ENCODE assay signal across 19 cellular contexts in the genomic region with DNA sequence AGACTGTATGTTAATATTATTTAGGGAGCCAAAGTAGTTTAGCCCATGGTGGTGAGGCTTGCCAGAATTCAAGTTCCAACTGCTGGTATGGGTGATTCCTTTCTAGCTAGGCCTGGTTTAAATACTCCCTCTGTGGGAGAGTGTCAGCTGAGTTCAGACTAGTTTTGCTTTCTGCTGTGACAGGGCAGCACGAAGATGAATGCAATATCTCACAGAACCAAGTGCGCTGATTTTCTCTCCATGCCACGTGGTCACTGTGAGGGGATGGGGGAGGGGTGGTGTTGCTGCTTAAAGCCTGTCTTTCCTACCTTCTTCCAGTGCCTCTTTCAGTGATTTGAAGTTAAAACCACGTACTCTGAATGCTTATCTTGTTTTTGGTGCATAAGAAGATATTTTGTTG.
"Had no signal": no experiment of that assay in that cellular context is flagged by ENCODE, and none has a peak within 500 bp of the region (broad histone marks: within the 10 kb centered on the region; RNA-seq: fewer than 3 reads in every experiment).

No MANE protein-coding gene starts in this region.

- H3K9me3 ChIP-seq: esophagus muscularis mucosa, gastroesophageal sphincter, heart right ventricle, left lung, lower lobe of right lung had no signal

- H3K36me3 Mint-ChIP-seq: mesothelial cell of epicardium had no signal

- H3K4me1 ChIP-seq: esophagus muscularis mucosa, foreskin keratinocyte, gastroesophageal sphincter, heart right ventricle, left lung, lower lobe of right lung had no signal

- H3K36me3 ChIP-seq: esophagus muscularis mucosa, gastroesophageal sphincter, heart right ventricle, left lung, lower lobe of right lung had no signal

- H3K27ac Mint-ChIP-seq: mesothelial cell of epicardium had no signal

- ATAC-seq: foreskin keratinocyte, gastroesophageal sphincter, heart right ventricle, left cardiac atrium, left lung, left ventricle myocardium superior, lower lobe of right lung, mucosa of descending colon had no signal

- H3K27me3 ChIP-seq: esophagus muscularis mucosa, foreskin keratinocyte, gastroesophageal sphincter, heart right ventricle, left lung had no signal

- DNase-seq: dermis blood vessel endothelial cell; dorsolateral prefrontal cortex; effector CD4-positive, alpha-beta T cell; effector memory CD4-positive, alpha-beta T cell; foreskin keratinocyte; glutamatergic neuron; head of caudate nucleus; heart right ventricle; hippocampal formation; left cardiac atrium; left lung; left ventricle myocardium superior; lower lobe of right lung; mesenchymal stem cell; mucosa of descending colon had no signal

- H3K4me3 Mint-ChIP-seq: mesothelial cell of epicardium had no signal

- H3K4me3 ChIP-seq: coronary artery, dorsolateral prefrontal cortex, esophagus muscularis mucosa, gastroesophageal sphincter, heart right ventricle, left lung, lower lobe of right lung, mucosa of descending colon had no signal

- H3K27ac ChIP-seq: coronary artery, dorsolateral prefrontal cortex, esophagus muscularis mucosa, foreskin keratinocyte, gastroesophageal sphincter, heart right ventricle, left lung, lower lobe of right lung had no signal

- H3K4me1 Mint-ChIP-seq: mesothelial cell of epicardium had no signal
